ENCODE assay signal across 13 cellular contexts in the genomic region with DNA sequence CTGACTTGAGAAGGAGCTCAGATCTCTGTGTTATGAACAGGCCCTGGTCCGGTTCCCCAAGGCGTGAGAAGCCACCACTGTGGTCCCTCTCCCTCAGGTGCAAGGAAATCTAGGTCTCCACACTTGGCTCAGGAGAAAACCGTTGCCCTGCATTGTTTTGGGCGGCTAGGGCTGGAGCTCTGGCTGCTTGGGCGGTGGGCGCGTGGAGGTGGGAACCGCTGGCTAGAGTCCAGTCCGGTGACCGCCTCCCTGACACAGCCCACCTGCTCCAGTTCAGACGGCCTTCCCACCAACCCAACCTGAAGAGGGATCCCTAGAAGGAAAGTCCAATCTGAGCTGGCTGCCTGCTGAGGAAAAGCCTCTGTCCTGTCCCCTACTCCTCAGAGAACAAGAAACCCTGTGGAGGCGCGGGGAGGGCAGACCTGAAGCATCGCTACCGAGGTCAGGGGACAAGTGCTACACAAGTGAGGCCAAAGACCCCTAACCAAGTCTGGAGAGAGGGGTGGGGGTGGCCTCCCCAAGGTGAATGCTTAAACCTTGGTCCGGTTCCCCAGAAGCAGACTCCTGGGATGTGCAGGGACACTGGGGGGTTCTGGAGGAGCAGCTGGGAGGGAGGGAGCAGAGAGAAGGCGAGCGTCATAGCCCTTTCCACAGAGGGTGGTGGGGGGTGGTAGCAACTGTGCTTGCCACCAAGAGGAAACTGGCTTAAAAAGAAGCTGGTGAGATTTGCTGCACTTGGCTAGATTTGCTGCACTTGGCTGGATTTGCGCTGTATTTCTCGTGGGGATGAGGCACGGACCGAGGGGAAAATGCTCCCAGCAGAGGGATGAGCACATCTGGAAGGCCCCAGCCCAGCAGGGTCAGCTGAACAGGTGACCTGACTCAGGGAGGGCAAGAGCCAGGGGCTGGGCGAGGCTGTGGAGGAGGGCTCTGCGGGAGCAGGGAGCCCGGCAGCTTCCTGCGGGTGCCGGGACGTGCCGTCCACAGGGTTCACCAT.
DNase-seq lines count a peak whose midpoint lies in the region; ATAC-seq and TF ChIP-seq lines count a peak whose summit lies in the region.
"Had no signal": no experiment of that assay in that cellular context is flagged by ENCODE, and none has a peak within 500 bp of the region (broad histone marks: within the 10 kb centered on the region; RNA-seq: fewer than 3 reads in every experiment).

No MANE protein-coding gene starts in this region.

- H3K4me3 ChIP-seq in subcutaneous abdominal adipose tissue (ENCODE audit: low read depth in 1 of 5, low read length in 5 of 5): peak overlapping the region in 2 of 5 donors; percentile 6 to 31
- H3K4me3 ChIP-seq: pancreas had no signal

- intact Hi-C loops in activated CD8-positive, alpha-beta T cell treated with anti-CD3 and anti-CD28 coated beads for 36 hours (cut with micrococcal nuclease): no loop called here

- H3K27me3 ChIP-seq in subcutaneous abdominal adipose tissue (ENCODE audit: control insufficient read depth in 5 of 5, insufficient read depth in 4 of 5, low read length in 5 of 5): no peaks in the 10 kb centered on the region
- H3K27me3 ChIP-seq: pancreas had no signal

- ATAC-seq in activated CD8-positive, alpha-beta T cell treated with anti-CD3 and anti-CD28 coated beads for 36 hours: no peak
- ATAC-seq in left lobe of liver: peak; percentile 10
- ATAC-seq: pancreas had no signal

- no peaks in the 10 kb centered on the region for H3K36me3 ChIP-seq in subcutaneous abdominal adipose tissue (ENCODE audit: control insufficient read depth in 5 of 5, insufficient read depth in 5 of 5, low read length in 5 of 5)
- H3K36me3 ChIP-seq: pancreas had no signal

- H3K4me1 Mint-ChIP-seq in T-helper 2 cell treated with Interferon-gamma antibody and Interleukin-4, amounts not matched to agents 5 μg/mL and 100 μg/mL, for 36 hours (ENCODE audit: low read depth): peaks cover 83% of the 10 kb centered on the region
- H3K4me1 Mint-ChIP-seq in activated CD8-positive, alpha-beta T cell treated with anti-CD3 and anti-CD28 coated beads for 36 hours (ENCODE audit: low read depth): peaks cover 88% of the 10 kb centered on the region

- peak overlapping the region; percentile 69 for H3K27ac Mint-ChIP-seq in T-helper 2 cell treated with Interferon-gamma antibody and Interleukin-4, amounts not matched to agents 5 μg/mL and 100 μg/mL, for 36 hours
- peak overlapping the region; percentile 94 for H3K27ac Mint-ChIP-seq in activated CD8-positive, alpha-beta T cell treated with anti-CD3 and anti-CD28 coated beads for 36 hours

- peak overlapping the region; percentile 62 for H3K4me3 Mint-ChIP-seq in T-helper 2 cell treated with Interferon-gamma antibody and Interleukin-4, amounts not matched to agents 5 μg/mL and 100 μg/mL, for 36 hours
- H3K4me3 Mint-ChIP-seq in activated CD8-positive, alpha-beta T cell treated with anti-CD3 and anti-CD28 coated beads for 36 hours: peak overlapping the region; percentile 31
- H3K4me3 Mint-ChIP-seq: HFFc6 had no signal

- H3K9me3 ChIP-seq in subcutaneous abdominal adipose tissue (ENCODE audit: control insufficient read depth in 5 of 5, low read length in 5 of 5): no peaks in the 10 kb centered on the region
- H3K9me3 ChIP-seq: pancreas had no signal

- H3K9ac ChIP-seq in subcutaneous abdominal adipose tissue (ENCODE audit: low read length in 5 of 5): peak overlapping the region in 3 of 5 donors; percentile 21 to 28 (median 26)

- H3K4me1 ChIP-seq in subcutaneous abdominal adipose tissue (ENCODE audit: control insufficient read depth in 5 of 5, insufficient read depth in 5 of 5, low read length in 5 of 5): peaks cover 40 to 100% (median 85%) of the 10 kb centered on the region in 5 donors

- H3K27ac ChIP-seq in subcutaneous abdominal adipose tissue (ENCODE audit: low read depth, low read length): peak overlapping the region; percentile 82

- no peak for TF ChIP-seq CTCF in activated CD8-positive, alpha-beta T cell treated with anti-CD3 and anti-CD28 coated beads for 36 hours (IDR thresholded peaks at IDR 0.05)

- POLR2A ChIA-PET in activated CD8-positive, alpha-beta T cell treated with anti-CD3 and anti-CD28 coated beads for 36 hours (lab: Charles Lee): interaction anchor here (0.9 to 4.6 kb wide), 4 partner anchors 10 to 65 kb away, joined by 3 to 18 read pairs (median 7); a partner anchor contains a TSS

- H3K36me3 Mint-ChIP-seq in T-helper 2 cell treated with Interferon-gamma antibody and Interleukin-4, amounts not matched to agents 5 μg/mL and 100 μg/mL, for 36 hours (ENCODE audit: low read depth): peaks cover 22% of the 10 kb centered on the region
- peaks cover 13% of the 10 kb centered on the region for H3K36me3 Mint-ChIP-seq in activated CD8-positive, alpha-beta T cell treated with anti-CD3 and anti-CD28 coated beads for 36 hours (ENCODE audit: low read depth)

- no peaks in the 10 kb centered on the region for H3K9me3 Mint-ChIP-seq in T-helper 2 cell treated with Interferon-gamma antibody and Interleukin-4, amounts not matched to agents 5 μg/mL and 100 μg/mL, for 36 hours
- no peaks in the 10 kb centered on the region for H3K9me3 Mint-ChIP-seq in activated CD8-positive, alpha-beta T cell treated with anti-CD3 and anti-CD28 coated beads for 36 hours
- H3K9me3 Mint-ChIP-seq: HFFc6 had no signal

- no peaks in the 10 kb centered on the region for H3K27me3 Mint-ChIP-seq in T-helper 2 cell treated with Interferon-gamma antibody and Interleukin-4, amounts not matched to agents 5 μg/mL and 100 μg/mL, for 36 hours (ENCODE audit: low read depth)
- H3K27me3 Mint-ChIP-seq in activated CD8-positive, alpha-beta T cell treated with anti-CD3 and anti-CD28 coated beads for 36 hours: no peaks in the 10 kb centered on the region

- CTCF ChIA-PET in activated CD8-positive, alpha-beta T cell treated with anti-CD3 and anti-CD28 coated beads for 36 hours (lab: Charles Lee): interaction anchor here (0.6 to 1.8 kb wide), 4 partner anchors 17 to 407 kb away, joined by 3 to 8 read pairs (median 4); no protein-coding TSS in a partner anchor

- no peak for DNase-seq in T-helper 2 cell treated with Interferon-gamma antibody and Interleukin-4, amounts not matched to agents 5 μg/mL and 100 μg/mL, for 36 hours (ENCODE audit: low spot score)
- DNase-seq in T-helper 2 cell: no peak
- DNase-seq in activated CD8-positive, alpha-beta T cell treated with anti-CD3 and anti-CD28 coated beads for 36 hours: no peak
- no peak for DNase-seq in left lobe of liver (ENCODE audit: low spot score)
- DNase-seq in NCI-H1092 treated with DMSO at 0.1 percent for 48 hours (lab: John Stamatoyannopoulos, UW): no peak
- no peak for DNase-seq in AML-193 (lab: John Stamatoyannopoulos, UW)
- no peak for DNase-seq in occipital lobe (lab: John Stamatoyannopoulos, UW)
- DNase-seq: 8988T; HFFc6; KG1; stimulated activated naive CD4-positive, alpha-beta T cell had no signal
